In genomic region chr16:30867747-30868146, GRCh38 we compare ENCODE assay signal across 15 cellular contexts. TPM values are rescaled to one million over a fixed set of nuclear protein-coding genes. Genes with fewer than 3 reads are reported as not detected.
DNase-seq lines count a peak whose midpoint lies in the region; ATAC-seq and TF ChIP-seq lines count a peak whose summit lies in the region.
"Had no signal": no experiment of that assay in that cellular context is flagged by ENCODE, and none has a peak within 500 bp of the region (broad histone marks: within the 10 kb centered on the region; RNA-seq: fewer than 3 reads in every experiment).

No MANE protein-coding gene starts in this region.

- DNase-seq in ACHN (peak; percentile 49), H7 (peak; percentile 37), SKM-1 (lab: John Stamatoyannopoulos, UW; ENCODE audit: unreplicated experiment) (peak; percentile 40), fibroblast of the aortic adventitia (ENCODE audit: low read depth) (no peak), NCI-H446 treated with DMSO at 0.1 percent for 48 hours (lab: John Stamatoyannopoulos, UW) (no peak)
- no peak for DNase-seq in activated CD4-positive, alpha-beta T cell treated with anti-CD3 and anti-CD28 coated beads, Interleukin-2, amount 50 U/mL, for 1 hour
- DNase-seq: activated CD4-positive, alpha-beta T cell treated with anti-CD3 and anti-CD28 coated beads, Interleukin-2, amount 10 ng/mL, durations not matched to agents 24 days and 14 days; activated naive CD4-positive, alpha-beta T cell treated with anti-CD3 and anti-CD28 coated beads, Interleukin-2, amount 10 ng/mL, durations not matched to agents 7 days and 5 days; GOT3; NCI-H1105 treated with DMSO at 0.1 percent for 48 hours; Peyer's patch; stimulated activated CD4-positive, alpha-beta T cell treated with anti-CD3 and anti-CD28 coated beads, Interleukin-2, amount 100 ng/mL, for 24 hours had no signal

- ATAC-seq in activated CD4-positive, CD25-positive, alpha-beta regulatory T cell treated with anti-CD3 and anti-CD28 coated beads, Interleukin-2, amount 50 U/mL, for 24 hours = no peak
- ATAC-seq in HG03342 (IDR thresholded peaks at IDR 0.05; ENCODE audit: unreplicated experiment) = no peak

- H3K4me3 ChIP-seq in H7 (ENCODE audit: insufficient read depth, low read depth, low read length) = no peak overlapping the region
- no peak overlapping the region for H3K4me3 ChIP-seq in fibroblast of the aortic adventitia (ENCODE audit: low read depth, low read length)
- H3K4me3 ChIP-seq: Peyer's patch had no signal

- peaks cover 7% of the 10 kb centered on the region for H3K27me3 ChIP-seq in H7 (ENCODE audit: control insufficient read depth, insufficient read depth, low read length)
- H3K27me3 ChIP-seq: neutrophil, Peyer's patch had no signal

- no peaks in the 10 kb centered on the region for H3K36me3 ChIP-seq in H7 (replicated peaks; ENCODE audit: control insufficient read depth, insufficient read depth, low read length)
- H3K36me3 ChIP-seq: neutrophil had no signal

- in situ Hi-C loops in ACHN (cut with HindIII; ENCODE audit: low pct_ligation_motif_present, low pct_unique_long_range_greater_than_20kb, low sequenced_read_pairs) = no loop called here

- peak; percentile 22 for TF ChIP-seq CTCF in fibroblast of the aortic adventitia (IDR thresholded peaks at IDR 0.05; ENCODE audit: insufficient read depth, low read length)

RNA-seq across cellular contexts. Expression of gene BCL7C, which starts 26.1 kb away (rescaled TPM):
- total RNA-seq in H7 (2014; rRNA removed; shearing (Covaris generic)) = 16.4 and 35.5 TPM in 2 replicates
- 22.3 and 45.5 TPM in 2 replicates for total RNA-seq in fibroblast of the aortic adventitia (ENCODE audit: low replicate concordance)

RNA-seq across cellular contexts. Expression of gene CTF1, which starts 28.7 kb away (rescaled TPM):
- 2.0 TPM in 2 replicates for total RNA-seq in H7 (2014; rRNA removed; shearing (Covaris generic))
- 2.5 and 3.2 TPM in 2 replicates for total RNA-seq in fibroblast of the aortic adventitia (ENCODE audit: low replicate concordance)

RNA-seq across cellular contexts. Expression of gene FBXL19, which starts 55.6 kb away (rescaled TPM):
- 78.3 and 89.8 TPM in 2 replicates for total RNA-seq in H7 (2014; rRNA removed; shearing (Covaris generic))
- 9.8 and 16.6 TPM in 2 replicates for total RNA-seq in fibroblast of the aortic adventitia (ENCODE audit: low replicate concordance)

Comparison
In these comparisons a context has a peak if more than half of its experiments do, and no peak if none do; other contexts are left out.
1. DNase-seq: peak in ACHN (single experiment), H7 (single experiment) and SKM-1 (single experiment); none in fibroblast of the aortic adventitia (single experiment), activated CD4-positive, alpha-beta T cell treated with anti-CD3 and anti-CD28 coated beads, Interleukin-2, amount 50 U/mL, for 1 hour (single experiment) and NCI-H446 treated with DMSO at 0.1 percent for 48 hours (single experiment).